12 cellular contexts compared by ENCODE assay signal in genomic region chr14:95935228-95935822, GRCh38. TPM values are rescaled to one million over a fixed set of nuclear protein-coding genes. Genes with fewer than 3 reads are reported as not detected.
DNase-seq lines count a peak whose midpoint lies in the region; ATAC-seq and FAIRE-seq lines count a peak whose summit lies in the region.
"Had no signal": no experiment of that assay in that cellular context is flagged by ENCODE, and none has a peak within 500 bp of the region (broad histone marks: within the 10 kb centered on the region; RNA-seq: fewer than 3 reads in every experiment).

No MANE protein-coding gene starts in this region.

- peak; percentile 27 for DNase-seq in activated naive CD4-positive, alpha-beta T cell treated with anti-CD3 and anti-CD28 coated beads for 36 hours
- no peak for DNase-seq in activated naive CD4-positive, alpha-beta T cell (lab: John Stamatoyannopoulos, UW)
- DNase-seq in SK-MEL-5 (ENCODE audit: low read depth, low spot score) (peak; percentile 17), fibroblast of peridontal ligament (ENCODE audit: extremely low read depth) (peak; percentile 29), smooth muscle cell of the brain vasculature (ENCODE audit: low read depth, low spot score) (peak; percentile 1), GM19239 (ENCODE audit: insufficient read length, low spot score) (no peak)
- DNase-seq: spleen had no signal

- ATAC-seq in HG02938 (IDR thresholded peaks at IDR 0.05; ENCODE audit: unreplicated experiment) (no peak), GM18520 (IDR thresholded peaks at IDR 0.05; ENCODE audit: unreplicated experiment) (no peak)

- intact Hi-C loops in activated naive CD4-positive, alpha-beta T cell treated with anti-CD3 and anti-CD28 coated beads for 36 hours (cut with micrococcal nuclease): no loop called here

- H3K4me3 Mint-ChIP-seq in activated naive CD4-positive, alpha-beta T cell treated with anti-CD3 and anti-CD28 coated beads for 36 hours: no peak overlapping the region

- FAIRE-seq in GM19239 (lab: Jason Lieb, UNC): no peak
- FAIRE-seq: GM18507, islet of Langerhans had no signal

- no peak overlapping the region for H3K27ac Mint-ChIP-seq in activated naive CD4-positive, alpha-beta T cell treated with anti-CD3 and anti-CD28 coated beads for 36 hours

- H3K9me3 Mint-ChIP-seq in activated naive CD4-positive, alpha-beta T cell treated with anti-CD3 and anti-CD28 coated beads for 36 hours: no peaks in the 10 kb centered on the region

- peaks cover 22% of the 10 kb centered on the region for H3K27me3 Mint-ChIP-seq in activated naive CD4-positive, alpha-beta T cell treated with anti-CD3 and anti-CD28 coated beads for 36 hours (ENCODE audit: low read depth)

- in situ Hi-C loops in SK-MEL-5 (cut with HindIII; ENCODE audit: low pct_unique_long_range_greater_than_20kb, low sequenced_read_pairs): no loop called here

- H3K36me3 Mint-ChIP-seq in activated naive CD4-positive, alpha-beta T cell treated with anti-CD3 and anti-CD28 coated beads for 36 hours (ENCODE audit: low read depth): no peaks in the 10 kb centered on the region

- no peaks in the 10 kb centered on the region for H3K4me1 Mint-ChIP-seq in activated naive CD4-positive, alpha-beta T cell treated with anti-CD3 and anti-CD28 coated beads for 36 hours (ENCODE audit: low read depth)

- CTCF ChIA-PET in activated naive CD4-positive, alpha-beta T cell treated with anti-CD3 and anti-CD28 coated beads for 36 hours (lab: Charles Lee): interaction anchor here (1.0 to 1.6 kb wide), 2 partner anchors 14 to 17 kb away, joined by 3 to 4 read pairs; no protein-coding TSS in a partner anchor

RNA-seq across cellular contexts. Expression of gene TUNAR, which starts 58.7 kb away (rescaled TPM):
- total RNA-seq in activated naive CD4-positive, alpha-beta T cell treated with anti-CD3 and anti-CD28 coated beads for 36 hours: not detected
- total RNA-seq in SK-MEL-5 (2014; rRNA removed; shearing (Covaris generic)): 0.05 TPM in 1 of 2 replicates, not detected in the other
- 0.06 TPM in 1 of 2 replicates, not detected in the other for polyA plus RNA-seq in SK-MEL-5 (2015; cell fraction: cytosol; rRNA removed)
- not detected in 2 replicates for polyA plus RNA-seq in SK-MEL-5 (2015; cell fraction: nucleus; rRNA removed)
- polyA plus RNA-seq: BJ had no signal

Comparison
In these comparisons a context has a peak if more than half of its experiments do, and no peak if none do; other contexts are left out.
1. DNase-seq: peak in activated naive CD4-positive, alpha-beta T cell treated with anti-CD3 and anti-CD28 coated beads for 36 hours (single experiment), SK-MEL-5 (single experiment), fibroblast of peridontal ligament (single experiment) and smooth muscle cell of the brain vasculature (single experiment); none in activated naive CD4-positive, alpha-beta T cell (0 of 4) and GM19239 (single experiment).